ENCODE assay signal across 8 cellular contexts in the genomic region with DNA sequence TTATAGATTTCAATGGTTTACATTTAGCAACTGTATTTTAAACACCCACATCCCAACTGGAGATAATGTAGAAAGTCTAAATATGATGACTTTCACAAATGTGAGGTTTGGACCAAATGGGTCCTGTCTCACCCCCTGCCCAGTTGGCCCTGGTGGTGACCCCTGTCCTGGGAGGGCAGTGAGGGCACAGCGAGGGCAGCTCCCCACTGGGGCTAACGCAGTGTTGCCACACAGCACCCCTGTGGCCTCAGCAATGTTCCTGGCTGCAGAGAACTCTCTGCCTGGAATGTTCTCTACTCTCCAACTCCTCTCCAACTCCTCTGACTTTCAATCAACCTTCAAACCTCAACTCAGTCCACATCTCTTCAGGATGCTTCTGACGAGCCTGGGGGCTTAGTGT. TPM values are rescaled to one million over a fixed set of nuclear protein-coding genes. Genes with fewer than 3 reads are reported as not detected.
"Had no signal": no experiment of that assay in that cellular context is flagged by ENCODE, and none has a peak within 500 bp of the region (broad histone marks: within the 10 kb centered on the region; RNA-seq: fewer than 3 reads in every experiment).

No MANE protein-coding gene starts in this region.

- H3K4me3 ChIP-seq: GM23338 had no signal

- H3K27ac ChIP-seq: HL-60 had no signal

- H3K27me3 Mint-ChIP-seq: IgD-negative memory B cell had no signal

- H3K4me1 Mint-ChIP-seq: IgD-negative memory B cell had no signal

- H3K36me3 Mint-ChIP-seq: IgD-negative memory B cell had no signal

- H3K9me3 Mint-ChIP-seq: GM23338, H9, IgD-negative memory B cell had no signal

- ATAC-seq: GM23338, HepG2 had no signal

- H3K27ac Mint-ChIP-seq: GM23338, H9, IgD-negative memory B cell had no signal

- H3K4me3 Mint-ChIP-seq: GM23338, IgD-negative memory B cell had no signal

- DNase-seq: H9, HCEC 1CT had no signal

RNA-seq across cellular contexts. Expression of gene KCNA10, which starts 25.9 kb away (rescaled TPM):
- total RNA-seq: GM23338, H1, H9, HepG2, HT1080 had no signal

RNA-seq across cellular contexts. Expression of gene PROK1, which starts 42.1 kb away (rescaled TPM):
- total RNA-seq: GM23338, H1, H9, HepG2, HT1080 had no signal
